ENCODE assay signal across 8 cellular contexts in genomic region chr2:102975996-102976636, GRCh38.
A peak's percentile ranks its signal among the peaks of the same experiment; 100 is the strongest.
DNase-seq lines count a peak whose midpoint lies in the region; ATAC-seq, FAIRE-seq and TF ChIP-seq lines count a peak whose summit lies in the region.

No MANE protein-coding gene starts in this region.

- peak; percentile 26 for DNase-seq in D721Med (ENCODE audit: insufficient read length, low spot score)
- DNase-seq in NCI-H1694 (lab: John Stamatoyannopoulos, UW), result peak; percentile 70
- DNase-seq in astrocyte (ENCODE audit: low read depth), result peak; percentile 18
- no peak for DNase-seq in left lung
- no peak for DNase-seq in stimulated activated CD4-positive, alpha-beta T cell treated with anti-CD3 and anti-CD28 coated beads, Interleukin-12 subunit alpha, Interleukin-12 subunit beta, amount 100 ng/mL, for 4 hours
- DNase-seq in effector memory CD8-positive, alpha-beta T cell, result no peak

- H3K27me3 ChIP-seq in astrocyte (ENCODE audit: insufficient read depth, low read length) (no peaks in the 10 kb centered on the region), left lung (no peaks in the 10 kb centered on the region)

- H3K27ac Mint-ChIP-seq in astrocyte (ENCODE audit: unreplicated experiment), result no peak overlapping the region
- H3K27ac Mint-ChIP-seq in effector memory CD8-positive, alpha-beta T cell, result no peak overlapping the region

- peak; percentile 59 for ATAC-seq in GM21360 (IDR thresholded peaks at IDR 0.05; ENCODE audit: unreplicated experiment)
- ATAC-seq in left lung, result peak; percentile 48
- no peak for ATAC-seq in HG02798 (IDR thresholded peaks at IDR 0.05; ENCODE audit: poor library complexity, unreplicated experiment)
- no peak for ATAC-seq in effector memory CD8-positive, alpha-beta T cell (replicated peaks)

- no peak overlapping the region for H2AFZ ChIP-seq in astrocyte (ENCODE audit: low read depth, low read length)

- no peaks in the 10 kb centered on the region for H4K20me1 ChIP-seq in astrocyte (ENCODE audit: insufficient read depth, low read length)

- H3K9ac ChIP-seq in astrocyte (ENCODE audit: low read length), result no peak overlapping the region

- H3K27ac ChIP-seq in astrocyte (ENCODE audit: low read depth, low read length) (no peak overlapping the region), left lung (no peak overlapping the region)

- intact Hi-C loops in left lung (cut with DNase I), result no loop called here

- H3K36me3 Mint-ChIP-seq in astrocyte (ENCODE audit: low read depth, unreplicated experiment), result no peaks in the 10 kb centered on the region
- H3K36me3 Mint-ChIP-seq in effector memory CD8-positive, alpha-beta T cell (ENCODE audit: insufficient read depth), result no peaks in the 10 kb centered on the region

- FAIRE-seq in D721Med (lab: Jason Lieb, UNC) (peak; percentile 46), astrocyte (lab: Jason Lieb, UNC) (no peak)

- H3K9me3 Mint-ChIP-seq in astrocyte (ENCODE audit: unreplicated experiment), result peaks cover 1% of the 10 kb centered on the region
- H3K9me3 Mint-ChIP-seq in effector memory CD8-positive, alpha-beta T cell, result peaks cover 1 to 8% of the 10 kb centered on the region in 2 donors

- H3K4me3 ChIP-seq in astrocyte (ENCODE audit: insufficient read depth, low read depth, low read length) (no peak overlapping the region), left lung (no peak overlapping the region)

- H3K9me3 ChIP-seq in astrocyte (ENCODE audit: insufficient read depth, low read depth, low read length) (no peaks in the 10 kb centered on the region), left lung (no peaks in the 10 kb centered on the region)

- H3K79me2 ChIP-seq in astrocyte (ENCODE audit: insufficient read depth, low read length), result no peaks in the 10 kb centered on the region

- H3K4me3 Mint-ChIP-seq in astrocyte (ENCODE audit: unreplicated experiment), result no peak overlapping the region
- no peak overlapping the region for H3K4me3 Mint-ChIP-seq in effector memory CD8-positive, alpha-beta T cell

- no peaks in the 10 kb centered on the region for H3K27me3 Mint-ChIP-seq in astrocyte (ENCODE audit: low read depth, unreplicated experiment)
- no peaks in the 10 kb centered on the region for H3K27me3 Mint-ChIP-seq in effector memory CD8-positive, alpha-beta T cell

- H3K36me3 ChIP-seq in astrocyte (ENCODE audit: insufficient read depth, low read length) (no peaks in the 10 kb centered on the region), left lung (no peaks in the 10 kb centered on the region)

- no peak overlapping the region for H3K4me2 ChIP-seq in astrocyte (ENCODE audit: low read length)

- H3K4me1 Mint-ChIP-seq in astrocyte (ENCODE audit: low read depth, unreplicated experiment), result peaks cover 4% of the 10 kb centered on the region
- H3K4me1 Mint-ChIP-seq in effector memory CD8-positive, alpha-beta T cell (ENCODE audit: low read depth in 2 of 2), result no peaks in the 10 kb centered on the region

- no peaks in the 10 kb centered on the region for H3K4me1 ChIP-seq in astrocyte (ENCODE audit: insufficient read depth, low read length)
- no peaks in the 10 kb centered on the region for H3K4me1 ChIP-seq in left lung

- TF ChIP-seq CTCF in D721Med (IDR thresholded peaks at IDR 0.05; ENCODE audit: insufficient read depth, missing control alignments) (peak; percentile 98), astrocyte (IDR thresholded peaks at IDR 0.05; ENCODE audit: insufficient read depth, low read depth, low read length) (peak; percentile 44), left lung (IDR thresholded peaks at IDR 0.05) (peak in 1 of 2 donors; percentile 23)

Comparison
In these comparisons a context has a peak if more than half of its experiments do, and no peak if none do; other contexts are left out.
1. DNase-seq: peak in D721Med (single experiment), NCI-H1694 (single experiment) and astrocyte (single experiment); none in left lung (0 of 2), stimulated activated CD4-positive, alpha-beta T cell treated with anti-CD3 and anti-CD28 coated beads, Interleukin-12 subunit alpha, Interleukin-12 subunit beta, amount 100 ng/mL, for 4 hours (single experiment) and effector memory CD8-positive, alpha-beta T cell (0 of 3).
2. ATAC-seq: peak in GM21360 (single experiment) and left lung (single experiment); none in HG02798 (single experiment) and effector memory CD8-positive, alpha-beta T cell (single experiment).